ENCODE assay signal across 8 cellular contexts in the genomic region with DNA sequence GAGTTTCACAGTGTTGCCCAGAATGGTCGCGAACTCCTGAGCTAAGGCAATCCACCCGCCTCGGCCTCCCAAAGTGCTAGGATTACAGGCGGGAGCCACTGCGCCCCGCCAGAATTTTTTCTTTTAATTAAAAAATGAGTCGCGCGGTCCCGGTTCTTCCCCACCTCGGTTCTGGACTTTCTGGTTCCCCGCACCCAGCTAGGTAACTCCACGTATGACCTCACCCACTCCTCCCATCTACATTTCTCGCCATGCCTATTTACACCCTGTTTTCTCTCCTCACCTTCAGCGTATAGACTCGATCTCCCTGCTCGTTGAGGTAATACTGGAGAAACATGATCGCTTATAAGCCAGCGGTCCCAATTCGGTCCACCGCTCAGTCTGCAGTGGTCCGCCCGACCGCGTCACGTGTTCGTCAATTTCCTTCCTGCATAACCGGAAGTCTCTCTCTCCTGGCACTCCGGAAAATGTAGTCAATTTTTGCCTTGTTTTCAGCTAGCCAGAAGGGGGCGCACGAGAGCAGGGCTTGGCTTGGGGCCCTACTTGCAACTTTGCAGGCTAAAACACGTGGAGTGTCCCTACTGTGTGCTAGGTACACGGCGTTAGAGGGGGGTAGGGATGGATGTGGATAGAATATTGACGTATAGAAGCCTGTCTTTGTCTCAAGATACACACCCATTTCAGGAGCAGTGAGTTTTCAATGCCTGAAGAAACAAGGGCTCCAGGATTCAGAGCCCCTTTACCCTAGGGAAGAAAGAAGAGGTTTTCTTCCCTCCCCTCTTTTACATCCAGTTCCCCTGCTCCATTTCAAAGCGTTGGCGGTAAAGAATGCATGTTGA. TPM values are rescaled to one million over a fixed set of nuclear protein-coding genes. Genes with fewer than 3 reads are reported as not detected.
DNase-seq lines count a peak whose midpoint lies in the region; ATAC-seq and TF ChIP-seq lines count a peak whose summit lies in the region.

A gene (minus strand): TSS at position 400 of the 839 bp plus-strand sequence. CDS start 63 bp downstream, at position 337.
A gene with protein sequence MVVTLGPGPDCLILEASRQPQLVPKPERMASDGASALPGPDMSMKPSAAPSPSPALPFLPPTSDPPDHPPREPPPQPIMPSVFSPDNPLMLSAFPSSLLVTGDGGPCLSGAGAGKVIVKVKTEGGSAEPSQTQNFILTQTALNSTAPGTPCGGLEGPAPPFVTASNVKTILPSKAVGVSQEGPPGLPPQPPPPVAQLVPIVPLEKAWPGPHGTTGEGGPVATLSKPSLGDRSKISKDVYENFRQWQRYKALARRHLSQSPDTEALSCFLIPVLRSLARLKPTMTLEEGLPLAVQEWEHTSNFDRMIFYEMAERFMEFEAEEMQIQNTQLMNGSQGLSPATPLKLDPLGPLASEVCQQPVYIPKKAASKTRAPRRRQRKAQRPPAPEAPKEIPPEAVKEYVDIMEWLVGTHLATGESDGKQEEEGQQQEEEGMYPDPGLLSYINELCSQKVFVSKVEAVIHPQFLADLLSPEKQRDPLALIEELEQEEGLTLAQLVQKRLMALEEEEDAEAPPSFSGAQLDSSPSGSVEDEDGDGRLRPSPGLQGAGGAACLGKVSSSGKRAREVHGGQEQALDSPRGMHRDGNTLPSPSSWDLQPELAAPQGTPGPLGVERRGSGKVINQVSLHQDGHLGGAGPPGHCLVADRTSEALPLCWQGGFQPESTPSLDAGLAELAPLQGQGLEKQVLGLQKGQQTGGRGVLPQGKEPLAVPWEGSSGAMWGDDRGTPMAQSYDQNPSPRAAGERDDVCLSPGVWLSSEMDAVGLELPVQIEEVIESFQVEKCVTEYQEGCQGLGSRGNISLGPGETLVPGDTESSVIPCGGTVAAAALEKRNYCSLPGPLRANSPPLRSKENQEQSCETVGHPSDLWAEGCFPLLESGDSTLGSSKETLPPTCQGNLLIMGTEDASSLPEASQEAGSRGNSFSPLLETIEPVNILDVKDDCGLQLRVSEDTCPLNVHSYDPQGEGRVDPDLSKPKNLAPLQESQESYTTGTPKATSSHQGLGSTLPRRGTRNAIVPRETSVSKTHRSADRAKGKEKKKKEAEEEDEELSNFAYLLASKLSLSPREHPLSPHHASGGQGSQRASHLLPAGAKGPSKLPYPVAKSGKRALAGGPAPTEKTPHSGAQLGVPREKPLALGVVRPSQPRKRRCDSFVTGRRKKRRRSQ (plus strand): TSS at position 579 of the 839 bp plus-strand sequence. CDS start 382 bp downstream, outside the sequence.

- no peaks in the 10 kb centered on the region for H3K9me2 ChIP-seq in GM23338 (ENCODE audit: insufficient read depth)

- peak; percentile 89 for ATAC-seq in GM23338
- ATAC-seq in activated T-helper 17 cell treated with anti-CD3 and anti-CD28 coated beads, Interleukin-2, amount 50 U/mL, for 72 hours (replicated peaks), result peak; percentile 96

- peak within 1 kb of the TSS; percentile 82 for H3K4me2 ChIP-seq in GM23338

- peaks cover 12% of the 10 kb centered on the region; the same call in 1 of the 2 replicates for H3K4me1 ChIP-seq in GM23338 (ENCODE audit: insufficient read depth)

- H3F3A ChIP-seq in GM23338 (replicated peaks; ENCODE audit: low read depth), result no peaks in the 10 kb centered on the region

- TF ChIP-seq CTCF in GM23338 (conservative IDR thresholded peaks at IDR 0.05; ENCODE audit: low read depth in 2 of 2) (peak; percentile 95 to 97), LNCAP (IDR thresholded peaks at IDR 0.05) (peak; percentile 92), fibroblast of the aortic adventitia (IDR thresholded peaks at IDR 0.05; ENCODE audit: insufficient read depth, low read length) (peak; percentile 96), nephron progenitor cell (IDR thresholded peaks at IDR 0.05) (peak; percentile 93)

- no peaks in the 10 kb centered on the region for H3K27me3 ChIP-seq in GM23338 (ENCODE audit: insufficient read depth)

- H3K4me1 Mint-ChIP-seq in GM23338 (peaks cover 14% of the 10 kb centered on the region; the same call in 2 of the 3 replicates), nephron progenitor cell (peaks cover 23% of the 10 kb centered on the region)
- H3K4me1 Mint-ChIP-seq in activated T-helper 17 cell treated with anti-CD3 and anti-CD28 coated beads, Interleukin-2, amount 50 U/mL, for 72 hours, result peaks cover 16% of the 10 kb centered on the region
- H3K4me1 Mint-ChIP-seq in stimulated activated naive CD8-positive, alpha-beta T cell treated with anti-CD3 and anti-CD28 coated beads, Interleukin-15, Interleukin-2, amounts not matched to agents 100 ng/mL and 50 ng/mL, for 24 hours (ENCODE audit: low read depth), result peaks cover 35% of the 10 kb centered on the region

- H2AFZ ChIP-seq in GM23338, result peak within 1 kb of the TSS; percentile 54; the same call in 1 of the 2 replicates

- H3K36me3 ChIP-seq in GM23338 (ENCODE audit: insufficient read depth), result peaks cover 7% of the 10 kb centered on the region

- H3K27ac Mint-ChIP-seq in GM23338 (peak within 1 kb of the TSS; percentile 81), nephron progenitor cell (peak within 1 kb of the TSS; percentile 82)
- H3K27ac Mint-ChIP-seq in activated T-helper 17 cell treated with anti-CD3 and anti-CD28 coated beads, Interleukin-2, amount 50 U/mL, for 72 hours, result no peak within 1 kb of the TSS
- peak within 1 kb of the TSS; percentile 87 for H3K27ac Mint-ChIP-seq in stimulated activated naive CD8-positive, alpha-beta T cell treated with anti-CD3 and anti-CD28 coated beads, Interleukin-15, Interleukin-2, amounts not matched to agents 100 ng/mL and 50 ng/mL, for 24 hours

- H3K9me3 Mint-ChIP-seq in GM23338 (peaks cover 4% of the 10 kb centered on the region; the same call in 2 of the 3 replicates), nephron progenitor cell (peaks cover 4% of the 10 kb centered on the region)
- H3K9me3 Mint-ChIP-seq in activated T-helper 17 cell treated with anti-CD3 and anti-CD28 coated beads, Interleukin-2, amount 50 U/mL, for 72 hours, result no peaks in the 10 kb centered on the region
- no peaks in the 10 kb centered on the region for H3K9me3 Mint-ChIP-seq in stimulated activated naive CD8-positive, alpha-beta T cell treated with anti-CD3 and anti-CD28 coated beads, Interleukin-15, Interleukin-2, amounts not matched to agents 100 ng/mL and 50 ng/mL, for 24 hours

- H3K27ac ChIP-seq in GM23338 (ENCODE audit: low read depth), result peak within 1 kb of the TSS; percentile 94

- H3K36me3 Mint-ChIP-seq in GM23338 (ENCODE audit: low read depth) (peaks cover 29% of the 10 kb centered on the region), nephron progenitor cell (ENCODE audit: low read depth) (peaks cover 22% of the 10 kb centered on the region)
- H3K36me3 Mint-ChIP-seq in activated T-helper 17 cell treated with anti-CD3 and anti-CD28 coated beads, Interleukin-2, amount 50 U/mL, for 72 hours (ENCODE audit: low read depth), result peaks cover 43% of the 10 kb centered on the region
- H3K36me3 Mint-ChIP-seq in stimulated activated naive CD8-positive, alpha-beta T cell treated with anti-CD3 and anti-CD28 coated beads, Interleukin-15, Interleukin-2, amounts not matched to agents 100 ng/mL and 50 ng/mL, for 24 hours (ENCODE audit: low read depth), result peaks cover 32% of the 10 kb centered on the region

- H3K27me3 Mint-ChIP-seq in GM23338 (ENCODE audit: insufficient read depth, low read depth, poor library complexity) (peaks cover 9% of the 10 kb centered on the region), nephron progenitor cell (ENCODE audit: low read depth, poor library complexity) (peaks cover 11% of the 10 kb centered on the region)
- no peaks in the 10 kb centered on the region for H3K27me3 Mint-ChIP-seq in activated T-helper 17 cell treated with anti-CD3 and anti-CD28 coated beads, Interleukin-2, amount 50 U/mL, for 72 hours
- H3K27me3 Mint-ChIP-seq in stimulated activated naive CD8-positive, alpha-beta T cell treated with anti-CD3 and anti-CD28 coated beads, Interleukin-15, Interleukin-2, amounts not matched to agents 100 ng/mL and 50 ng/mL, for 24 hours, result no peaks in the 10 kb centered on the region

- H3K4me3 ChIP-seq in GM23338 (peak within 1 kb of the TSS; percentile 74), fibroblast of the aortic adventitia (ENCODE audit: low read depth, low read length) (peak within 1 kb of the TSS; percentile 100)

- H4K20me1 ChIP-seq in GM23338 (replicated peaks; ENCODE audit: insufficient read depth), result peaks cover 4% of the 10 kb centered on the region; the same call in 1 of the 2 replicates

- H3K79me2 ChIP-seq in GM23338 (replicated peaks; ENCODE audit: insufficient read depth), result peaks cover 24% of the 10 kb centered on the region

- no peak within 1 kb of the TSS; the same call in 2 of the 3 replicates for H3K4me3 Mint-ChIP-seq in GM23338
- no peak within 1 kb of the TSS for H3K4me3 Mint-ChIP-seq in activated T-helper 17 cell treated with anti-CD3 and anti-CD28 coated beads, Interleukin-2, amount 50 U/mL, for 72 hours
- H3K4me3 Mint-ChIP-seq in nephron progenitor cell, result no peak within 1 kb of the TSS
- no peak within 1 kb of the TSS for H3K4me3 Mint-ChIP-seq in stimulated activated naive CD8-positive, alpha-beta T cell treated with anti-CD3 and anti-CD28 coated beads, Interleukin-15, Interleukin-2, amounts not matched to agents 100 ng/mL and 50 ng/mL, for 24 hours

- peak; percentile 98 for DNase-seq in ELF-1 (ENCODE audit: low read depth, low spot score)
- peak; percentile 95 for DNase-seq in GM23338 (ENCODE audit: low spot score)
- peak; percentile 90 for DNase-seq in RPMI7951 (ENCODE audit: low read depth)
- peak; percentile 95 for DNase-seq in fibroblast of the aortic adventitia (ENCODE audit: low read depth)
- DNase-seq in nephron progenitor cell, result peak; percentile 92

TF ChIP-seq in GM23338, 12 proteins besides CTCF, POLR2A, EP300 and RAD21 (continues in another document):
- TF ChIP-seq ZNF114 (CRISPR knock-in tag; IDR thresholded peaks at IDR 0.05) (no peak), NANOG (IDR thresholded peaks at IDR 0.05; ENCODE audit: borderline replicate concordance) (0 out of 2 replicates have a peak, but pooled peaks have one; percentile 16), JUNB (IDR thresholded peaks at IDR 0.05; ENCODE audit: unreplicated experiment) (no peak), POLR2AphosphoS5 (IDR thresholded peaks at IDR 0.05; ENCODE audit: low read depth) (peak; percentile 94)

RNA-seq across cellular contexts. Expression of the first gene that starts in this region (rescaled TPM):
- total RNA-seq in GM23338 (2014; rRNA removed; shearing (Covaris generic)), result 417 and 566 TPM in 2 replicates
- polyA plus RNA-seq in GM23338 (2016; fragmentation: Nextera tagmentation; extraction: Ambion mirVana), result 718 and 746 TPM in 2 replicates
- total RNA-seq in RPMI7951 (2014; rRNA removed; shearing (Covaris generic)), result 411 and 530 TPM in 2 replicates
- total RNA-seq in activated T-helper 17 cell treated with anti-CD3 and anti-CD28 coated beads, Interleukin-2, amount 50 U/mL, for 72 hours, result 100 to 1,000 TPM; 150 to 210 TPM
- 27.4 and 285 TPM in 2 replicates for total RNA-seq in fibroblast of the aortic adventitia (ENCODE audit: low replicate concordance)

RNA-seq across cellular contexts. Expression of the second gene that starts in this region (rescaled TPM):
- 1.0 and 1.2 TPM in 2 replicates for total RNA-seq in GM23338 (2014; rRNA removed; shearing (Covaris generic))
- 0.16 and 0.40 TPM in 2 replicates for polyA plus RNA-seq in GM23338 (2016; fragmentation: Nextera tagmentation; extraction: Ambion mirVana)
- under 0.01 TPM in 1 of 2 replicates, not detected in the other for total RNA-seq in RPMI7951 (2014; rRNA removed; shearing (Covaris generic))
- total RNA-seq in activated T-helper 17 cell treated with anti-CD3 and anti-CD28 coated beads, Interleukin-2, amount 50 U/mL, for 72 hours, result not detected
- total RNA-seq in fibroblast of the aortic adventitia (ENCODE audit: low replicate concordance), result under 0.01 TPM in 1 of 2 replicates, not detected in the other

Comparison
In these comparisons a context has a peak if more than half of its experiments do, and no peak if none do; other contexts are left out.
1. Peak in every context shown above with its lines: DNase-seq, ATAC-seq, H3K4me3 ChIP-seq and H3K27ac ChIP-seq.